Comparison of ENCODE assay signal across 33 cellular contexts in the genomic region with DNA sequence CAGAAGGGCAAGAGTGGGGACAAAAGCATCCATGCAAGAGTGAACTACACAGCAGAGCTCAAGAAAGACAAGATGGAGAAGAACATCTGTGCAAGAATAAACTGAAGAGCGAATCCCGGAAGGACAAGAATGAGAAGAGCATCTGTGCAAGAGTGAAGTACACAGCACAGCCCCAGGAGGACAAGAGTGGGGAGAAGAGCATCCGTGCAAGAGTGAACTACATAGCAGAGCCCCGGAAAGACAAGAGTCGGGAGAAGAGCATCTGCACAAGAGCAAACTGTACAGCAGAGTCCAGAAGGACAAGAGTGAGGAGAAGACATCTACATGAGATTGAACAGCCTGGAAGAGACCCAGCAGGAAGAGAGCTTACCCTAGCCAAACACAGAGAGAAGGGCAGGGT.
"Had no signal": no experiment of that assay in that cellular context is flagged by ENCODE, and none has a peak within 500 bp of the region (broad histone marks: within the 10 kb centered on the region; RNA-seq: fewer than 3 reads in every experiment).

No MANE protein-coding gene starts in this region.

- H3K9me3 Mint-ChIP-seq: activated CD4-positive, alpha-beta T cell treated with anti-CD3 and anti-CD28 coated beads, Interleukin-2, amount 10 ng/mL, durations not matched to agents 24 days and 14 days; activated T-helper 1 cell treated with anti-CD3 and anti-CD28 coated beads, Interleukin-12 subunit alpha, Interleukin-12 subunit beta, Interleukin-2, Interleukin-4 antibody, amounts not matched to agents 30 ng/mL and 10 ng/mL and 1 ng/mL, durations not matched to agents 14 hours and 24 hours and 36 hours; T-helper 2 cell treated with Interferon-gamma antibody and Interleukin-4, amounts not matched to agents 5 μg/mL and 100 μg/mL, for 36 hours had no signal

- H3K4me3 Mint-ChIP-seq: activated B cell treated with CpG ODN at 0.5 μM for 24 hours; activated CD4-positive, alpha-beta memory T cell treated with anti-CD3 and anti-CD28 coated beads for 36 hours; activated CD4-positive, alpha-beta T cell treated with anti-CD3 and anti-CD28 coated beads, Interleukin-2, amount 10 ng/mL, durations not matched to agents 24 days and 14 days; activated CD8-positive, alpha-beta T cell treated with anti-CD3 and anti-CD28 coated beads for 36 hours; activated naive CD4-positive, alpha-beta T cell treated with anti-CD3 and anti-CD28 coated beads for 36 hours; activated naive CD8-positive, alpha-beta T cell treated with anti-CD3 and anti-CD28 coated beads for 36 hours; activated T-cell treated with anti-CD3 and anti-CD28 coated beads, Interleukin-2, amount 50 U/mL, for 4 hours; activated T-cell treated with anti-CD3 and anti-CD28 coated beads, Interleukin-2, amount 50 U/mL, for 72 hours; activated T-helper 1 cell treated with anti-CD3 and anti-CD28 coated beads, Interleukin-12 subunit alpha, Interleukin-12 subunit beta, Interleukin-2, Interleukin-4 antibody, amounts not matched to agents 30 ng/mL and 10 ng/mL and 1 ng/mL, durations not matched to agents 14 hours and 24 hours and 36 hours; activated T-helper 17 cell treated with anti-CD3 and anti-CD28 coated beads, Interleukin-2, amount 50 U/mL, for 72 hours; brain; T-helper 1 cell treated with Interleukin-12 subunit alpha and Interleukin-12 subunit beta and Interleukin-4 antibody, amounts not matched to agents 30 μg/mL and 1 μg/mL, for 36 hours; T-helper 2 cell treated with Interferon-gamma antibody and Interleukin-4, amounts not matched to agents 5 μg/mL and 100 μg/mL, for 36 hours had no signal

- H3K4me1 Mint-ChIP-seq: activated B cell treated with CpG ODN at 0.5 μM for 24 hours; activated CD4-positive, alpha-beta T cell treated with anti-CD3 and anti-CD28 coated beads, Interleukin-2, amount 10 ng/mL, durations not matched to agents 24 days and 14 days; activated naive CD8-positive, alpha-beta T cell treated with anti-CD3 and anti-CD28 coated beads for 36 hours; activated T-helper 17 cell treated with anti-CD3 and anti-CD28 coated beads, Interleukin-2, amount 50 U/mL, for 72 hours had no signal

- ATAC-seq: activated CD8-positive, alpha-beta T cell treated with anti-CD3 and anti-CD28 coated beads for 36 hours; activated naive CD4-positive, alpha-beta T cell treated with anti-CD3 and anti-CD28 coated beads, Interleukin-2, amount 50 U/mL, for 72 hours; activated T-cell treated with anti-CD3 and anti-CD28 coated beads, Interleukin-2, amount 50 U/mL, for 4 hours; activated T-cell treated with anti-CD3 and anti-CD28 coated beads, Interleukin-2, amount 50 U/mL, for 72 hours; activated T-helper 17 cell treated with anti-CD3 and anti-CD28 coated beads, Interleukin-2, amount 50 U/mL, for 72 hours had no signal

- H3K27me3 ChIP-seq: ascending aorta had no signal

- H3K4me1 ChIP-seq: ascending aorta had no signal

- FAIRE-seq: TTC549 had no signal

- H3K36me3 Mint-ChIP-seq: activated CD4-positive, alpha-beta memory T cell treated with anti-CD3 and anti-CD28 coated beads for 36 hours; activated naive CD8-positive, alpha-beta T cell treated with anti-CD3 and anti-CD28 coated beads for 36 hours; brain had no signal

- H3K36me3 ChIP-seq: ascending aorta had no signal

- H3K27ac ChIP-seq: ascending aorta, VCaP had no signal

- H3K9me3 ChIP-seq: ascending aorta had no signal

- H3K27me3 Mint-ChIP-seq: activated CD8-positive, alpha-beta T cell treated with anti-CD3 and anti-CD28 coated beads for 36 hours; activated naive CD8-positive, alpha-beta T cell treated with anti-CD3 and anti-CD28 coated beads for 36 hours had no signal

- DNase-seq: activated B cell treated with CpG ODN at 0.5 μM for 24 hours; activated CD4-positive, alpha-beta memory T cell treated with anti-CD3 and anti-CD28 coated beads for 36 hours; activated CD4-positive, alpha-beta T cell treated with anti-CD3 and anti-CD28 coated beads for 4 hours; activated CD4-positive, alpha-beta T cell treated with anti-CD3 and anti-CD28 coated beads, Interleukin-2, amount 10 ng/mL, durations not matched to agents 24 days and 14 days; activated CD4-positive, alpha-beta T cell treated with anti-CD3 and anti-CD28 coated beads, Interleukin-2, amount 50 U/mL, for 1 hour; activated CD4-positive, alpha-beta T cell treated with anti-CD3 and anti-CD28 coated beads, Interleukin-2, amount 50 U/mL, for 4 hours; activated CD4-positive, CD25-positive, alpha-beta regulatory T cell treated with anti-CD3 and anti-CD28 coated beads, Interleukin-2, amount 50 U/mL, for 72 hours; activated CD8-positive, alpha-beta memory T cell treated with anti-CD3 and anti-CD28 coated beads, Interleukin-2, amount 50 U/mL, for 4 hours; activated CD8-positive, alpha-beta T cell treated with anti-CD3 and anti-CD28 coated beads for 36 hours; activated effector memory CD4-positive, alpha-beta T cell treated with anti-CD3 and anti-CD28 coated beads, Interleukin-2, amount 50 U/mL, for 16 hours; activated gamma-delta T cell treated with Interleukin-2 at 50 U/mL for 16 hours; activated naive CD4-positive, alpha-beta T cell; activated naive CD4-positive, alpha-beta T cell treated with anti-CD3 and anti-CD28 coated beads for 36 hours; activated naive CD4-positive, alpha-beta T cell treated with anti-CD3 and anti-CD28 coated beads, Interleukin-2, amount 50 U/mL, for 16 hours; activated naive CD8-positive, alpha-beta T cell treated with anti-CD3 and anti-CD28 coated beads for 36 hours; activated T-cell treated with anti-CD3 and anti-CD28 coated beads for 4 hours; activated T-cell treated with anti-CD3 and anti-CD28 coated beads, Interleukin-2, amount 50 U/mL, for 1 hour; activated T-cell treated with anti-CD3 and anti-CD28 coated beads, Interleukin-2, amount 50 U/mL, for 4 hours; activated T-cell treated with anti-CD3 and anti-CD28 coated beads, Interleukin-2, amount 50 U/mL, for 72 hours; amygdala; anterior cingulate cortex; central memory CD4-positive, alpha-beta T cell; T-helper 2 cell; T-helper 9 cell had no signal

- H3K4me3 ChIP-seq: ascending aorta had no signal

- H3K27ac Mint-ChIP-seq: activated B cell treated with CpG ODN at 0.5 μM for 24 hours; activated CD4-positive, alpha-beta memory T cell treated with anti-CD3 and anti-CD28 coated beads for 36 hours; activated CD4-positive, alpha-beta T cell treated with anti-CD3 and anti-CD28 coated beads, Interleukin-2, amount 10 ng/mL, durations not matched to agents 24 days and 14 days; activated CD8-positive, alpha-beta T cell treated with anti-CD3 and anti-CD28 coated beads for 36 hours; activated naive CD4-positive, alpha-beta T cell treated with anti-CD3 and anti-CD28 coated beads for 36 hours; activated naive CD4-positive, alpha-beta T cell treated with anti-CD3 and anti-CD28 coated beads, Interleukin-2, amount 50 U/mL, for 72 hours; activated naive CD8-positive, alpha-beta T cell treated with anti-CD3 and anti-CD28 coated beads for 36 hours; activated T-cell treated with anti-CD3 and anti-CD28 coated beads, Interleukin-2, amount 50 U/mL, for 72 hours; activated T-helper 1 cell treated with anti-CD3 and anti-CD28 coated beads, Interleukin-12 subunit alpha, Interleukin-12 subunit beta, Interleukin-2, Interleukin-4 antibody, amounts not matched to agents 30 ng/mL and 10 ng/mL and 1 ng/mL, durations not matched to agents 14 hours and 24 hours and 36 hours; activated T-helper 17 cell treated with anti-CD3 and anti-CD28 coated beads, Interleukin-2, amount 50 U/mL, for 72 hours; brain; T-helper 1 cell treated with Interleukin-12 subunit alpha and Interleukin-12 subunit beta and Interleukin-4 antibody, amounts not matched to agents 30 μg/mL and 1 μg/mL, for 36 hours; T-helper 2 cell treated with Interferon-gamma antibody and Interleukin-4, amounts not matched to agents 5 μg/mL and 100 μg/mL, for 36 hours had no signal
